Comparison of ENCODE assay signal across 1 cellular context in the genomic region with DNA sequence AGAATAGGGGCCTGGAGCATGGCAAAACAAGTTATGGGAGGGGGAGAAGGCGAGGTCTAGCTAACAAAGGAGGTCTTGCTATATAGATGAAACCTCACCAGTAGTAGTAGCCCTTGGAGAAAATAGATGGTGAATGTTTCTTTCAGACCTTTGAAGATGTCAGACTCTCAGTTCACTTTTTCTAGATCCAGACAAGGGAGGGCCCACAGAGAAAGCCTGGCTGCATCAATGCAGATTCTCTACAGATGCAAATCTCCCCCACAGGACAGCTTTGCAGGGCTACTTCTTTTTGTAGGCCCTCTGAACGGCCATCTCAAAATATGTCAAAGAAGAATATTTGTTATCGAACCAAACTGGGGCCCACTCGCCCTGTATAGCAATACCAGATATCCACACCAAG.
TF ChIP-seq lines count a peak whose summit lies in the region.

No MANE protein-coding gene starts in this region.

TF ChIP-seq in GM23338, 12 proteins besides CTCF, POLR2A, EP300 and RAD21 (continued from another document):
- TF ChIP-seq, protein P1, sequence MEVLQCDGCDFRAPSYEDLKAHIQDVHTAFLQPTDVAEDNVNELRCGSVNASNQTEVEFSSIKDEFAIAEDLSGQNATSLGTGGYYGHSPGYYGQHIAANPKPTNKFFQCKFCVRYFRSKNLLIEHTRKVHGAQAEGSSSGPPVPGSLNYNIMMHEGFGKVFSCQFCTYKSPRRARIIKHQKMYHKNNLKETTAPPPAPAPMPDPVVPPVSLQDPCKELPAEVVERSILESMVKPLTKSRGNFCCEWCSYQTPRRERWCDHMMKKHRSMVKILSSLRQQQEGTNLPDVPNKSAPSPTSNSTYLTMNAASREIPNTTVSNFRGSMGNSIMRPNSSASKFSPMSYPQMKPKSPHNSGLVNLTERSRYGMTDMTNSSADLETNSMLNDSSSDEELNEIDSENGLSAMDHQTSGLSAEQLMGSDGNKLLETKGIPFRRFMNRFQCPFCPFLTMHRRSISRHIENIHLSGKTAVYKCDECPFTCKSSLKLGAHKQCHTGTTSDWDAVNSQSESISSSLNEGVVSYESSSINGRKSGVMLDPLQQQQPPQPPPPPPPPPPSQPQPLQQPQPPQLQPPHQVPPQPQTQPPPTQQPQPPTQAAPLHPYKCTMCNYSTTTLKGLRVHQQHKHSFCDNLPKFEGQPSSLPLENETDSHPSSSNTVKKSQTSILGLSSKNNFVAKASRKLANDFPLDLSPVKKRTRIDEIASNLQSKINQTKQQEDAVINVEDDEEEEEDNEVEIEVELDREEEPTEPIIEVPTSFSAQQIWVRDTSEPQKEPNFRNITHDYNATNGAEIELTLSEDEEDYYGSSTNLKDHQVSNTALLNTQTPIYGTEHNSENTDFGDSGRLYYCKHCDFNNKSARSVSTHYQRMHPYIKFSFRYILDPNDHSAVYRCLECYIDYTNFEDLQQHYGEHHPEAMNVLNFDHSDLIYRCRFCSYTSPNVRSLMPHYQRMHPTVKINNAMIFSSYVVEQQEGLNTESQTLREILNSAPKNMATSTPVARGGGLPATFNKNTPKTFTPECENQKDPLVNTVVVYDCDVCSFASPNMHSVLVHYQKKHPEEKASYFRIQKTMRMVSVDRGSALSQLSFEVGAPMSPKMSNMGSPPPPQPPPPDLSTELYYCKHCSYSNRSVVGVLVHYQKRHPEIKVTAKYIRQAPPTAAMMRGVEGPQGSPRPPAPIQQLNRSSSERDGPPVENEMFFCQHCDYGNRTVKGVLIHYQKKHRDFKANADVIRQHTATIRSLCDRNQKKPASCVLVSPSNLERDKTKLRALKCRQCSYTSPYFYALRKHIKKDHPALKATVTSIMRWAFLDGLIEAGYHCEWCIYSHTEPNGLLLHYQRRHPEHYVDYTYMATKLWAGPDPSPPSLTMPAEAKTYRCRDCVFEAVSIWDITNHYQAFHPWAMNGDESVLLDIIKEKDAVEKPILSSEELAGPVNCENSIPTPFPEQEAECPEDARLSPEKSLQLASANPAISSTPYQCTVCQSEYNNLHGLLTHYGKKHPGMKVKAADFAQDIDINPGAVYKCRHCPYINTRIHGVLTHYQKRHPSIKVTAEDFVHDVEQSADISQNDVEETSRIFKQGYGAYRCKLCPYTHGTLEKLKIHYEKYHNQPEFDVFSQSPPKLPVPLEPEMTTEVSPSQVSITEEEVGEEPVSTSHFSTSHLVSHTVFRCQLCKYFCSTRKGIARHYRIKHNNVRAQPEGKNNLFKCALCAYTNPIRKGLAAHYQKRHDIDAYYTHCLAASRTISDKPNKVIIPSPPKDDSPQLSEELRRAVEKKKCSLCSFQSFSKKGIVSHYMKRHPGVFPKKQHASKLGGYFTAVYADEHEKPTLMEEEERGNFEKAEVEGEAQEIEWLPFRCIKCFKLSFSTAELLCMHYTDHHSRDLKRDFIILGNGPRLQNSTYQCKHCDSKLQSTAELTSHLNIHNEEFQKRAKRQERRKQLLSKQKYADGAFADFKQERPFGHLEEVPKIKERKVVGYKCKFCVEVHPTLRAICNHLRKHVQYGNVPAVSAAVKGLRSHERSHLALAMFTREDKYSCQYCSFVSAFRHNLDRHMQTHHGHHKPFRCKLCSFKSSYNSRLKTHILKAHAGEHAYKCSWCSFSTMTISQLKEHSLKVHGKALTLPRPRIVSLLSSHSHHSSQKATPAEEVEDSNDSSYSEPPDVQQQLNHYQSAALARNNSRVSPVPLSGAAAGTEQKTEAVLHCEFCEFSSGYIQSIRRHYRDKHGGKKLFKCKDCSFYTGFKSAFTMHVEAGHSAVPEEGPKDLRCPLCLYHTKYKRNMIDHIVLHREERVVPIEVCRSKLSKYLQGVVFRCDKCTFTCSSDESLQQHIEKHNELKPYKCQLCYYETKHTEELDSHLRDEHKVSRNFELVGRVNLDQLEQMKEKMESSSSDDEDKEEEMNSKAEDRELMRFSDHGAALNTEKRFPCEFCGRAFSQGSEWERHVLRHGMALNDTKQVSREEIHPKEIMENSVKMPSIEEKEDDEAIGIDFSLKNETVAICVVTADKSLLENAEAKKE (CRISPR knock-in tag; IDR thresholded peaks at IDR 0.05), result no peak
- no peak for TF ChIP-seq STAT1 (IDR thresholded peaks at IDR 0.05; ENCODE audit: unreplicated experiment)
- no peak for TF ChIP-seq ZNF331 (CRISPR knock-in tag; IDR thresholded peaks at IDR 0.05; ENCODE audit: low read depth)
- no peak for TF ChIP-seq CREB1 (CRISPR knock-in tag; IDR thresholded peaks at IDR 0.05; ENCODE audit: low read depth)
- TF ChIP-seq POLR2AphosphoS5 (IDR thresholded peaks at IDR 0.05; ENCODE audit: low read depth), result no peak
- TF ChIP-seq NANOG (IDR thresholded peaks at IDR 0.05; ENCODE audit: borderline replicate concordance), result no peak
- TF ChIP-seq, protein P2, sequence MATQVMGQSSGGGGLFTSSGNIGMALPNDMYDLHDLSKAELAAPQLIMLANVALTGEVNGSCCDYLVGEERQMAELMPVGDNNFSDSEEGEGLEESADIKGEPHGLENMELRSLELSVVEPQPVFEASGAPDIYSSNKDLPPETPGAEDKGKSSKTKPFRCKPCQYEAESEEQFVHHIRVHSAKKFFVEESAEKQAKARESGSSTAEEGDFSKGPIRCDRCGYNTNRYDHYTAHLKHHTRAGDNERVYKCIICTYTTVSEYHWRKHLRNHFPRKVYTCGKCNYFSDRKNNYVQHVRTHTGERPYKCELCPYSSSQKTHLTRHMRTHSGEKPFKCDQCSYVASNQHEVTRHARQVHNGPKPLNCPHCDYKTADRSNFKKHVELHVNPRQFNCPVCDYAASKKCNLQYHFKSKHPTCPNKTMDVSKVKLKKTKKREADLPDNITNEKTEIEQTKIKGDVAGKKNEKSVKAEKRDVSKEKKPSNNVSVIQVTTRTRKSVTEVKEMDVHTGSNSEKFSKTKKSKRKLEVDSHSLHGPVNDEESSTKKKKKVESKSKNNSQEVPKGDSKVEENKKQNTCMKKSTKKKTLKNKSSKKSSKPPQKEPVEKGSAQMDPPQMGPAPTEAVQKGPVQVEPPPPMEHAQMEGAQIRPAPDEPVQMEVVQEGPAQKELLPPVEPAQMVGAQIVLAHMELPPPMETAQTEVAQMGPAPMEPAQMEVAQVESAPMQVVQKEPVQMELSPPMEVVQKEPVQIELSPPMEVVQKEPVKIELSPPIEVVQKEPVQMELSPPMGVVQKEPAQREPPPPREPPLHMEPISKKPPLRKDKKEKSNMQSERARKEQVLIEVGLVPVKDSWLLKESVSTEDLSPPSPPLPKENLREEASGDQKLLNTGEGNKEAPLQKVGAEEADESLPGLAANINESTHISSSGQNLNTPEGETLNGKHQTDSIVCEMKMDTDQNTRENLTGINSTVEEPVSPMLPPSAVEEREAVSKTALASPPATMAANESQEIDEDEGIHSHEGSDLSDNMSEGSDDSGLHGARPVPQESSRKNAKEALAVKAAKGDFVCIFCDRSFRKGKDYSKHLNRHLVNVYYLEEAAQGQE (IDR thresholded peaks at IDR 0.05; ENCODE audit: unreplicated experiment), result no peak
- no peak for TF ChIP-seq JUNB (IDR thresholded peaks at IDR 0.05; ENCODE audit: unreplicated experiment)
- TF ChIP-seq EZH2 (IDR thresholded peaks at IDR 0.05; ENCODE audit: low read depth, unreplicated experiment), result no peak
- no peak for TF ChIP-seq ZNF114 (CRISPR knock-in tag; IDR thresholded peaks at IDR 0.05)
- TF ChIP-seq EZH2phosphoT487 (IDR thresholded peaks at IDR 0.05; ENCODE audit: unreplicated experiment), result no peak
